Comparison of ENCODE assay signal across 26 cellular contexts in the genomic region with DNA sequence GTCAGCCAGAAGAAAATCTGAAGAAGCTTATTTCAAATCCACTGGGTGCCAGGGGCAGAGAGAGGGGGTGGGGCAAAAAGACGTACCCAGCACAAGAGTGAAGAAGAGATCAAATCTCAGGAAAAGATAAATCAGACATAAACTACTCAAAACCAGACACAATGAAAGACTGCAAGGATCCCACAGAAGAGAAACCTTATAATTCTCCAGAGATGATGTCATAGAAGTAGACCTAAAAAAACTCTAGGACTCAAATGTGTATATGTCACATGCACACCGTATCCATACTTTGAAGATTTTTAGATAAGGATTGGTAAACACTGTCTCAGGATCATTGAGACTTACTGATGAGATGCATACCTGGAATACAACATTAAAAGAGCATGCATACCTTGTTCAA.
DNase-seq lines count a peak whose midpoint lies in the region; ATAC-seq, FAIRE-seq and TF ChIP-seq lines count a peak whose summit lies in the region.
"Had no signal": no experiment of that assay in that cellular context is flagged by ENCODE, and none has a peak within 500 bp of the region (broad histone marks: within the 10 kb centered on the region; RNA-seq: fewer than 3 reads in every experiment).

No MANE protein-coding gene starts in this region.

- no peak overlapping the region for H3K4me3 ChIP-seq in BLaER1
- H3K4me3 ChIP-seq: left ventricle myocardium inferior, neural progenitor cell, Peyer's patch, sigmoid colon, uterus had no signal

- no peaks in the 10 kb centered on the region for H3K36me3 ChIP-seq in BLaER1
- H3K36me3 ChIP-seq: left ventricle myocardium inferior, neural progenitor cell, Peyer's patch, sigmoid colon, uterus, WERI-Rb-1 had no signal

- peak overlapping the region; percentile 93 for H3K27ac Mint-ChIP-seq in memory B cell
- H3K27ac Mint-ChIP-seq: neural progenitor cell had no signal

- no peak for TF ChIP-seq POLR2A in H54 (IDR thresholded peaks at IDR 0.05; ENCODE audit: low read depth, low read length)

- no peak overlapping the region for H3K9ac ChIP-seq in BLaER1
- H3K9ac ChIP-seq: neural progenitor cell had no signal

- no peaks in the 10 kb centered on the region for H3K27me3 ChIP-seq in BLaER1
- H3K27me3 ChIP-seq: neural progenitor cell, Peyer's patch, sigmoid colon, uterus had no signal

- DNase-seq in EH (ENCODE audit: low read depth) (peak; percentile 38), memory B cell (ENCODE audit: low spot score in 2 of 2) (no peak), NCI-H146 treated with DMSO at 0.1 percent for 48 hours (lab: John Stamatoyannopoulos, UW; ENCODE audit: unreplicated experiment) (no peak), NCI-H2171 (lab: John Stamatoyannopoulos, UW) (no peak), H54 (ENCODE audit: insufficient read length, low spot score) (no peak), NCI-H1092 treated with DMSO at 0.1 percent for 48 hours (lab: John Stamatoyannopoulos, UW) (no peak)
- DNase-seq: activated T-cell treated with anti-CD3 and anti-CD28 coated beads, Interleukin-2, amount 50 U/mL, for 24 hours; CD4-positive, CD25-positive, alpha-beta regulatory T cell; cerebellar nuclear complex; DMS 273 treated with DMSO at 0.1 percent for 48 hours; effector memory CD4-positive, alpha-beta T cell; hypothalamus; left ventricle myocardium inferior; NCI-H1105; NCI-H2081; Peyer's patch; sigmoid colon; uterus; WERI-Rb-1 had no signal

- no peaks in the 10 kb centered on the region for H3K9me3 Mint-ChIP-seq in memory B cell
- H3K9me3 Mint-ChIP-seq: activated naive CD4-positive, alpha-beta T cell treated with anti-CD3 and anti-CD28 coated beads, Interleukin-2, amount 50 U/mL, for 24 hours; activated T-cell treated with anti-CD3 and anti-CD28 coated beads, Interleukin-2, amount 50 U/mL, for 24 hours; neural progenitor cell had no signal

- no peaks in the 10 kb centered on the region for H3K27me3 Mint-ChIP-seq in memory B cell
- H3K27me3 Mint-ChIP-seq: activated naive CD4-positive, alpha-beta T cell treated with anti-CD3 and anti-CD28 coated beads, Interleukin-2, amount 50 U/mL, for 24 hours; activated T-cell treated with anti-CD3 and anti-CD28 coated beads, Interleukin-2, amount 50 U/mL, for 24 hours; CD4-positive, CD25-positive, alpha-beta regulatory T cell had no signal

- no peak overlapping the region for H3K27ac ChIP-seq in BLaER1
- H3K27ac ChIP-seq: left ventricle myocardium inferior, neural progenitor cell, Peyer's patch, sigmoid colon, uterus, WERI-Rb-1 had no signal

- peak overlapping the region; percentile 64; the same call in 1 of the 2 replicates for H3K4me2 ChIP-seq in BLaER1
- H3K4me2 ChIP-seq: neural progenitor cell had no signal

- no peaks in the 10 kb centered on the region for H3K36me3 Mint-ChIP-seq in memory B cell
- H3K36me3 Mint-ChIP-seq: activated naive CD4-positive, alpha-beta T cell treated with anti-CD3 and anti-CD28 coated beads, Interleukin-2, amount 50 U/mL, for 24 hours; CD4-positive, CD25-positive, alpha-beta regulatory T cell; neural progenitor cell had no signal

- H4K20me1 ChIP-seq in BLaER1: no peaks in the 10 kb centered on the region

- ATAC-seq in SK-N-SH treated with all-trans-retinoic acid at 6 μM for 48 hours (peak; percentile 6; the same call in 2 of the 3 replicates), memory B cell (ENCODE audit: low read depth) (no peak)
- ATAC-seq: esophagus mucosa had no signal

- FAIRE-seq in H54 (lab: Jason Lieb, UNC): no peak
- FAIRE-seq: frontal cortex, G401.6 had no signal

- peaks cover 22% of the 10 kb centered on the region for H3K4me1 ChIP-seq in BLaER1
- H3K4me1 ChIP-seq: neural progenitor cell, uterus had no signal

- H3K4me1 Mint-ChIP-seq in memory B cell: peaks cover 12% of the 10 kb centered on the region
- H3K4me1 Mint-ChIP-seq: neural progenitor cell had no signal

- H3K4me3 Mint-ChIP-seq in memory B cell: no peak overlapping the region
- H3K4me3 Mint-ChIP-seq: neural progenitor cell had no signal

- no peaks in the 10 kb centered on the region for H3K9me3 ChIP-seq in BLaER1
- H3K9me3 ChIP-seq: left ventricle myocardium inferior, Peyer's patch, sigmoid colon, uterus had no signal

TF ChIP-seq in SK-N-SH treated with all-trans-retinoic acid at 6 μM for 48 hours, 23 proteins besides CTCF, POLR2A, EP300 and RAD21:
- TF ChIP-seq SNAI2 (CRISPR knock-in tag; IDR thresholded peaks at IDR 0.05) (no peak), BACH2 (CRISPR knock-in tag; IDR thresholded peaks at IDR 0.05; ENCODE audit: borderline replicate concordance) (no peak), TCF4 (CRISPR knock-in tag; IDR thresholded peaks at IDR 0.05; ENCODE audit: borderline replicate concordance) (no peak), CREB5 (CRISPR knock-in tag; IDR thresholded peaks at IDR 0.05; ENCODE audit: low read depth) (no peak; the same call in 1 of the 2 replicates), ZFP3 (CRISPR knock-in tag; IDR thresholded peaks at IDR 0.05) (peak; percentile 20; the same call in 1 of the 2 replicates), TOX (CRISPR knock-in tag; IDR thresholded peaks at IDR 0.05; ENCODE audit: borderline replicate concordance) (no peak), RARB (CRISPR knock-in tag; IDR thresholded peaks at IDR 0.05) (no peak), ZNF8 (CRISPR knock-in tag; IDR thresholded peaks at IDR 0.05) (peak; percentile 25; the same call in 1 of the 2 replicates)
- TF ChIP-seq, protein P1, sequence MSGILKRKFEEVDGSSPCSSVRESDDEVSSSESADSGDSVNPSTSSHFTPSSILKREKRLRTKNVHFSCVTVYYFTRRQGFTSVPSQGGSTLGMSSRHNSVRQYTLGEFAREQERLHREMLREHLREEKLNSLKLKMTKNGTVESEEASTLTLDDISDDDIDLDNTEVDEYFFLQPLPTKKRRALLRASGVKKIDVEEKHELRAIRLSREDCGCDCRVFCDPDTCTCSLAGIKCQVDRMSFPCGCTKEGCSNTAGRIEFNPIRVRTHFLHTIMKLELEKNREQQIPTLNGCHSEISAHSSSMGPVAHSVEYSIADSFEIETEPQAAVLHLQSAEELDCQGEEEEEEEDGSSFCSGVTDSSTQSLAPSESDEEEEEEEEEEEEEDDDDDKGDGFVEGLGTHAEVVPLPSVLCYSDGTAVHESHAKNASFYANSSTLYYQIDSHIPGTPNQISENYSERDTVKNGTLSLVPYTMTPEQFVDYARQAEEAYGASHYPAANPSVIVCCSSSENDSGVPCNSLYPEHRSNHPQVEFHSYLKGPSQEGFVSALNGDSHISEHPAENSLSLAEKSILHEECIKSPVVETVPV (CRISPR knock-in tag; IDR thresholded peaks at IDR 0.05): no peak
- TF ChIP-seq, protein P2, sequence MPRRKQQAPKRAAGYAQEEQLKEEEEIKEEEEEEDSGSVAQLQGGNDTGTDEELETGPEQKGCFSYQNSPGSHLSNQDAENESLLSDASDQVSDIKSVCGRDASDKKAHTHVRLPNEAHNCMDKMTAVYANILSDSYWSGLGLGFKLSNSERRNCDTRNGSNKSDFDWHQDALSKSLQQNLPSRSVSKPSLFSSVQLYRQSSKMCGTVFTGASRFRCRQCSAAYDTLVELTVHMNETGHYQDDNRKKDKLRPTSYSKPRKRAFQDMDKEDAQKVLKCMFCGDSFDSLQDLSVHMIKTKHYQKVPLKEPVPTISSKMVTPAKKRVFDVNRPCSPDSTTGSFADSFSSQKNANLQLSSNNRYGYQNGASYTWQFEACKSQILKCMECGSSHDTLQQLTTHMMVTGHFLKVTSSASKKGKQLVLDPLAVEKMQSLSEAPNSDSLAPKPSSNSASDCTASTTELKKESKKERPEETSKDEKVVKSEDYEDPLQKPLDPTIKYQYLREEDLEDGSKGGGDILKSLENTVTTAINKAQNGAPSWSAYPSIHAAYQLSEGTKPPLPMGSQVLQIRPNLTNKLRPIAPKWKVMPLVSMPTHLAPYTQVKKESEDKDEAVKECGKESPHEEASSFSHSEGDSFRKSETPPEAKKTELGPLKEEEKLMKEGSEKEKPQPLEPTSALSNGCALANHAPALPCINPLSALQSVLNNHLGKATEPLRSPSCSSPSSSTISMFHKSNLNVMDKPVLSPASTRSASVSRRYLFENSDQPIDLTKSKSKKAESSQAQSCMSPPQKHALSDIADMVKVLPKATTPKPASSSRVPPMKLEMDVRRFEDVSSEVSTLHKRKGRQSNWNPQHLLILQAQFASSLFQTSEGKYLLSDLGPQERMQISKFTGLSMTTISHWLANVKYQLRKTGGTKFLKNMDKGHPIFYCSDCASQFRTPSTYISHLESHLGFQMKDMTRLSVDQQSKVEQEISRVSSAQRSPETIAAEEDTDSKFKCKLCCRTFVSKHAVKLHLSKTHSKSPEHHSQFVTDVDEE (CRISPR knock-in tag; IDR thresholded peaks at IDR 0.05): no peak
TF ChIP-seq in SK-N-SH treated with all-trans-retinoic acid at 6 μM for 48 hours: peak in this region for 2.
